Comparison of ENCODE assay signal across 8 cellular contexts in the genomic region with DNA sequence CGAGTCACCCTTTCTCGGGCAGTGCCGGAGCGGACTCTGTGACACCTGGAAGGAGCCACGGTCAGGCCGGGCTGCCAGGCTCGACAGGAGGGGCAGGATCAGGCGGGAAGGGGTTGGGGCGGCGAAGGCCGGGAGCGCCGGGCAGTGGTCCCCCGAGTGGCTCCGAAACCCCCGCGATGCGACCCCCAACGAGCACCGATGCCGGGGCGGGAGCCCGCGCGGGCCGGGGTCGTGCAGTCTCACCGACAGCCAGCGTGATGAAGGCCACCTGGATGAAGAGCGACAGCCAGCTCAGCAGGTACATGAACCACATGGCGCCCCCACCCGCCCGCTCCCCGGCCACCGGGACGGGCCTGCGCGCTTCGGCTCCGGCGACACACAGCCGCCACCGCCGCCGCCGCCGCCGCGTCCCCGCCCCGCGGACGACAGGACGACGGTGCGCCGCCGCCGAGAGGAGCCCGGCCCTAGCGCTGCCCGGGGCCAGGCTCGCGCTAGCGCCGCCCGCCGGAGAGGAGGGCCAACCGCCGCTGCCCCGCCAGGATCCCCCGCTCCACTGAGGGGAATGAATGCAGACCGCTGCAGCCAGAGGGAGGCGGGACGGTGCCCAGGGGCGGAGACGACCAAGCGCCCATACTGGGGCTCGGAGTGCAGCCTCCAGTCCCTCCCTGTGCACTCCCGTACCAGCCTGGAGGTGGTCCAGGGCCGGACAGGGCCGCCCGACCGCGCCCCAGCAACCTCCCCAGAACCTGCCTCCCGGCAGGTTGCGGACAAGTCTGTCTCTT. TPM values are rescaled to one million over a fixed set of nuclear protein-coding genes. Genes with fewer than 3 reads are reported as not detected.
DNase-seq lines count a peak whose midpoint lies in the region; TF ChIP-seq lines count a peak whose summit lies in the region.

A gene (minus strand): TSS at position 429 of the 782 bp plus-strand sequence. CDS start 116 bp downstream, at position 313.

- in situ Hi-C loops in Caki2 (cut with HindIII; ENCODE audit: low pct_unique_long_range_greater_than_20kb, low sequenced_read_pairs) (no loop called here), endometrial microvascular endothelial cells (cut with HindIII; ENCODE audit: inconsistent ontology term, low pct_unique_long_range_greater_than_20kb, low sequenced_read_pairs) (no loop called here)

- peak; percentile 85 for TF ChIP-seq CTCF in GM20000 (IDR thresholded peaks at IDR 0.05; ENCODE audit: extremely low read depth, missing control alignments)

- peak; percentile 91 for DNase-seq in Caki2 (ENCODE audit: low read depth)
- peak; percentile 95 for DNase-seq in GM20000 (ENCODE audit: low spot score)
- DNase-seq in HT-29 (ENCODE audit: low spot score), result peak; percentile 90
- peak; percentile 83 for DNase-seq in NOMO-1 treated with dmso at 0.1 percent for 144 hours (lab: John Stamatoyannopoulos, UW; ENCODE audit: unreplicated experiment)
- DNase-seq in activated CD8-positive, alpha-beta memory T cell treated with anti-CD3 and anti-CD28 coated beads, Interleukin-2, amount 50 U/mL, for 24 hours (ENCODE audit: extremely low read depth), result peak; percentile 76
- peak; percentile 91 for DNase-seq in midbrain (lab: John Stamatoyannopoulos, UW)
- DNase-seq in stimulated activated CD8-positive, alpha-beta memory T cell treated with anti-CD3 and anti-CD28 coated beads, Interleukin-2, amount 100 ng/mL, for 1 hour (ENCODE audit: low read depth in 2 of 2), result peak; percentile 77 to 80

RNA-seq across cellular contexts. Expression of the gene that starts here (rescaled TPM):
- 33.2 and 57.8 TPM in 2 replicates for total RNA-seq in Caki2 (2014; rRNA removed; shearing (Covaris generic); ENCODE audit: low replicate concordance)
- total RNA-seq in HT-29 (2014; rRNA removed; shearing (Covaris generic)), result 43.3 and 50.1 TPM in 2 replicates
- 88.5 TPM for total RNA-seq in endometrial microvascular endothelial cells (ENCODE audit: inconsistent ontology term)

Comparison
In these comparisons a context has a peak if more than half of its experiments do, and no peak if none do; other contexts are left out.
1. Peak in every context shown above with its lines: DNase-seq.